ENCODE assay signal across 21 cellular contexts in the genomic region with DNA sequence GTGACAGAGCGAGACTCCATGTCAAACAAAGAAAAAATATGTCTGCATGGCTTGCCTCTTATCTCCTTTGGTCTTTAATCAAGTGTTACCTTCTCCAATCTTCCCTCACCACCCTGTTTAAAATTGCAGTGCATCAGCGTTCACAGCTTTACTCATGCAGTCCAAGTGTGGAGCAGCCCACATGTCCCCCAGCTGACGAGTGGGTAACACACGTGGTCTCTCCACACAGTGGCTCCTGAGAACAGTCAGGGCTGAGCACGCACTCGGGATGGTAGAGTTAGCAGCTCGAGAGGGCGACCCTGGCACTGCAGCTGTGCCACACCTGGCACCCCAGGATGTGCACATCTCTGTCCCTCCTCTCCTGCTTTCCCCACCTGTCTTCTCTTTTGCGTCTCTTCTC.
"Had no signal": no experiment of that assay in that cellular context is flagged by ENCODE, and none has a peak within 500 bp of the region (broad histone marks: within the 10 kb centered on the region; RNA-seq: fewer than 3 reads in every experiment).

No MANE protein-coding gene starts in this region.

- ATAC-seq: foreskin keratinocyte; heart right ventricle; left lobe of liver; naive thymus-derived CD4-positive, alpha-beta T cell; psoas muscle; sciatic nerve; stimulated activated memory B cell treated with anti-CD40 and anti-IgM and Interleukin-4, amounts not matched to agents 10 μg/mL and 1 μg/mL and 100 μg/mL, for 72 hours; upper lobe of right lung had no signal

- DNase-seq: erythroblast; foreskin keratinocyte; heart right ventricle; islet precursor cell; mammary epithelial cell; naive thymus-derived CD4-positive, alpha-beta T cell; psoas muscle; retina; spleen; stimulated activated CD4-positive, alpha-beta T cell treated with anti-CD3 and anti-CD28 coated beads, Interleukin-15, amount 100 ng/mL, for 24 hours; stimulated activated CD4-positive, alpha-beta T cell treated with anti-CD3 and anti-CD28 coated beads, Interleukin-1b, Interleukin-23, amount 100 ng/mL, for 48 hours; stimulated activated CD4-positive, alpha-beta T cell treated with anti-CD3 and anti-CD28 coated beads, Interleukin-4, amount 100 ng/mL, for 24 hours; testis; upper lobe of right lung had no signal

- H3K27ac ChIP-seq: foreskin keratinocyte, heart right ventricle, neural progenitor cell, parathyroid adenoma, psoas muscle, spleen, testis, tibial nerve, upper lobe of right lung, vagina had no signal
